ENCODE assay signal across 22 cellular contexts in genomic region chr7:1220000-1220726, GRCh38. TPM values are rescaled to one million over a fixed set of nuclear protein-coding genes. Genes with fewer than 3 reads are reported as not detected.
DNase-seq lines count a peak whose midpoint lies in the region; ATAC-seq, FAIRE-seq and TF ChIP-seq lines count a peak whose summit lies in the region.
"Had no signal": no experiment of that assay in that cellular context is flagged by ENCODE, and none has a peak within 500 bp of the region (broad histone marks: within the 10 kb centered on the region; RNA-seq: fewer than 3 reads in every experiment).

No MANE protein-coding gene starts in this region.

- no peak; the same call in 2 of the 3 replicates for ATAC-seq in K562

- H3K27me3 ChIP-seq in K562 (ENCODE audit: control insufficient read depth in 2 of 2, insufficient read depth in 2 of 2, low read length in 2 of 2) (peaks cover 38 to 58% of the 10 kb centered on the region in 2 experiments), Karpas-422 (ENCODE audit: low read length) (no peaks in the 10 kb centered on the region)

- no peak for TF ChIP-seq POLR2A in K562 (conservative IDR thresholded peaks at IDR 0.05)

- no peak overlapping the region for H2AFZ ChIP-seq in K562 (ENCODE audit: low read depth, low read length)
- H2AFZ ChIP-seq in Karpas-422 (ENCODE audit: low read length): no peak overlapping the region

- no peak for TF ChIP-seq CTCF in K562 (IDR thresholded peaks at IDR 0.05 in 2 of 3, conservative IDR thresholded peaks at IDR 0.05 in 1 of 3; ENCODE audit: insufficient read depth in 2 of 3, low read depth in 1 of 3, low read length in 3 of 3)

- H3K36me3 ChIP-seq in K562 (ENCODE audit: control insufficient read depth, insufficient read depth, low read length) (no peaks in the 10 kb centered on the region), Karpas-422 (ENCODE audit: insufficient read depth, low read length) (no peaks in the 10 kb centered on the region)

- H3K9me1 ChIP-seq in K562 (ENCODE audit: control insufficient read depth, insufficient read depth, low read length): no peaks in the 10 kb centered on the region

- TF ChIP-seq RAD21 in K562 (CRISPR knock-in tag; conservative IDR thresholded peaks at IDR 0.05 in 1 of 2, IDR thresholded peaks at IDR 0.05 in 1 of 2): no peak

- BruUV-seq in K562 (replicated peaks; lab: Mats Ljungman, UMichigan): no TSS peak

- peaks cover 6% of the 10 kb centered on the region; the same call in 1 of the 2 replicates for H4K20me1 ChIP-seq in K562 (replicated peaks; ENCODE audit: control insufficient read depth, insufficient read depth, low read length)
- H4K20me1 ChIP-seq in Karpas-422 (ENCODE audit: insufficient read depth, low read depth, low read length): no peaks in the 10 kb centered on the region; the same call in 1 of the 2 replicates

- DNase-seq in NCI-H2171 treated with DMSO at 0.1 percent for 48 hours (lab: John Stamatoyannopoulos, UW): peak; percentile 33
- no peak for DNase-seq in NCI-H2171 (lab: John Stamatoyannopoulos, UW)
- DNase-seq in H4 (ENCODE audit: low spot score): peak; percentile 22
- no peak for DNase-seq in K562 (ENCODE audit: extremely low read depth in 1 of 4, low spot score in 3 of 4)
- no peak for DNase-seq in urothelium cell line (ENCODE audit: low spot score)
- DNase-seq in cardiac septum (ENCODE audit: low spot score): no peak
- no peak for DNase-seq in Karpas-422
- DNase-seq: AML-193; Caco-2; CD4-positive, alpha-beta T cell; HCEC 1CT; HFFc6 had no signal

- intact Hi-C loops in K562 (cut with micrococcal nuclease): loop anchor here (10.0 kb wide), 1 partner anchor 145 kb away; no protein-coding TSS in a partner anchor
- intact Hi-C loops in cardiac septum (cut with DNase I): loop anchor here (10.0 kb wide), 1 partner anchor 215 kb away; no protein-coding TSS in a partner anchor

- peaks cover 3 to 17% of the 10 kb centered on the region in 2 experiments; a peak in 4 of 5 replicates for H3K4me1 ChIP-seq in K562 (replicated peaks in 1 of 2; ENCODE audit: control insufficient read depth in 2 of 2, insufficient read depth in 2 of 2, low read length in 2 of 2)
- no peaks in the 10 kb centered on the region for H3K4me1 ChIP-seq in Karpas-422 (ENCODE audit: low read length)
- H3K4me1 ChIP-seq: Caco-2 had no signal

- H3K27ac ChIP-seq in K562 (ENCODE audit: extremely low read depth, low read depth, low read length) (no peak overlapping the region), Karpas-422 (ENCODE audit: low read length) (no peak overlapping the region)
- H3K27ac ChIP-seq: 22Rv1, A549, C4-2B had no signal

- no peaks in the 10 kb centered on the region for H3K9me2 ChIP-seq in Karpas-422 (replicated peaks; ENCODE audit: insufficient read depth, low read length)

- TF ChIP-seq EP300 in K562 (IDR thresholded peaks at IDR 0.05; ENCODE audit: low read length): no peak

- H3K79me2 ChIP-seq in K562 (ENCODE audit: control insufficient read depth, insufficient read depth, low read length): no peaks in the 10 kb centered on the region
- H3K79me2 ChIP-seq in Karpas-422 (ENCODE audit: low read length): no peaks in the 10 kb centered on the region

- H3K9me3 ChIP-seq in K562 (replicated peaks; ENCODE audit: control insufficient read depth, insufficient read depth, low read depth, low read length) (no peaks in the 10 kb centered on the region), Karpas-422 (ENCODE audit: low read length) (no peaks in the 10 kb centered on the region)
- H3K9me3 ChIP-seq: A549, Caco-2 had no signal

- H3K9ac ChIP-seq in K562 (ENCODE audit: insufficient read depth in 1 of 2, low read depth in 2 of 2, low read length in 2 of 2) (no peak overlapping the region), Karpas-422 (ENCODE audit: low read length) (no peak overlapping the region)

- 8% methylated on average over 13 of the region's 13 CpGs for WGBS in K562 (ENCODE audit: insufficient coverage, low coverage, missing lambda C conversion rate)

- H3K4me3 ChIP-seq in K562 (no peak overlapping the region), Karpas-422 (ENCODE audit: low read length) (no peak overlapping the region)
- H3K4me3 ChIP-seq: A549 had no signal

- H3K4me2 ChIP-seq in K562 (ENCODE audit: insufficient read depth, low read length) (no peak overlapping the region), Karpas-422 (ENCODE audit: low read depth, low read length, poor library complexity, severe bottlenecking) (no peak overlapping the region)
- H3K4me2 ChIP-seq: A549 had no signal

- POLR2A ChIA-PET in K562 (lab: Yijun Ruan, JAX): interaction anchor here (0.5 to 0.8 kb wide), 4 partner anchors 72 to 403 kb away, joined by 3 to 5 read pairs (median 3); no protein-coding TSS in a partner anchor

- in situ Hi-C loops in K562 (cut with MboI): loop anchor here (5.0 kb wide), 1 partner anchor 257 kb away; no protein-coding TSS in a partner anchor

- no peak for FAIRE-seq in K562 (lab: Jason Lieb, UNC)
- FAIRE-seq in urothelium cell line (lab: Jason Lieb, UNC): peak; percentile 97
- FAIRE-seq: A549, D721Med, G401.6, GM12891, GM19239, H1 had no signal

- CTCF ChIA-PET in K562 (lab: Yijun Ruan, JAX; ENCODE audit: low intra/inter-chr PET ratio): no interaction called here

TF ChIP-seq in K562, 482 proteins besides CTCF, POLR2A, EP300 and RAD21:
- TF ChIP-seq ZNF140 (CRISPR knock-in tag; IDR thresholded peaks at IDR 0.05): no peak
- TF ChIP-seq CBX2 (IDR thresholded peaks at IDR 0.05; ENCODE audit: insufficient read depth, low read length, poor library complexity, severe bottlenecking): peak; percentile 92
- TF ChIP-seq PRDM10 (IDR thresholded peaks at IDR 0.05; ENCODE audit: partially characterized antibody): peak; percentile 28
- TF ChIP-seq NR2C2 (CRISPR knock-in tag; IDR thresholded peaks at IDR 0.05): no peak
- TF ChIP-seq NR2C2 (tag; IDR thresholded peaks at IDR 0.05): 0 out of 2 replicates have a peak, but pooled peaks have one; percentile 36
- peak; percentile 89 for TF ChIP-seq CBX8 (IDR thresholded peaks at IDR 0.05; ENCODE audit: borderline replicate concordance, extremely low read depth, low read depth, low read length, poor library complexity, severe bottlenecking)

RNA-seq across cellular contexts. Expression of gene UNCX, which starts 12.5 kb away (rescaled TPM):
- not detected in 2 replicates for total RNA-seq in H4 (2014; rRNA removed; shearing (Covaris generic))
- total RNA-seq in K562 (2011; cell fraction: chromatin; rRNA removed; ENCODE audit: low replicate concordance): not detected in 2 replicates
- total RNA-seq in K562 (2011; cell fraction: nucleolus; rRNA removed): not detected in 2 replicates
- total RNA-seq in K562 (2011; cell fraction: nucleoplasm; rRNA removed): not detected in 2 replicates
- total RNA-seq in K562 (2014; rRNA removed) (not detected in 2 replicates), K562 (2014; rRNA removed; fragmentation: Illumina TruSeq; extraction: Trizol) (not detected in 2 replicates), K562 (2015; rRNA removed; fragmentation: Illumina TruSeq; extraction: Trizol) (not detected in 2 replicates), K562 (2021) (not detected in 2 replicates), cardiac septum (not detected)
- polyA plus RNA-seq in K562 (2011; rRNA removed) (not detected in 2 replicates), K562 (2014; fragmentation: Illumina TruSeq; extraction: Trizol) (not detected in 2 replicates), K562 (2014; fragmentation: Nextera tagmentation; extraction: Ambion mirVana) (not detected), K562 (2014; rRNA removed) (not detected in 2 replicates)
- not detected in 2 replicates for polyA plus RNA-seq in K562 (2011; cell fraction: cytosol; rRNA removed)
- polyA plus RNA-seq in K562 (2011; cell fraction: nucleus; rRNA removed): not detected in 2 replicates
- polyA plus RNA-seq in K562 (2012): not detected in 2 replicates
- polyA minus RNA-seq in K562 (2011; rRNA and poly(A)+ RNA removed): not detected in 2 replicates
- polyA minus RNA-seq in K562 (2011; cell fraction: cytosol; rRNA and poly(A)+ RNA removed): not detected in 2 replicates
- not detected in 2 replicates for polyA minus RNA-seq in K562 (2011; cell fraction: nucleus; rRNA and poly(A)+ RNA removed)
- total RNA-seq in Karpas-422 (2014; rRNA removed; shearing (Covaris generic); ENCODE audit: low replicate concordance): not detected in 2 replicates
- total RNA-seq: Caco-2; CD4-positive, alpha-beta T cell; H1; HFFc6 had no signal
- polyA plus RNA-seq: A549, BJ, H1, IgD-negative memory B cell had no signal

Comparison
In these comparisons a context has a peak if more than half of its experiments do, and no peak if none do; other contexts are left out.
1. DNase-seq: peak in NCI-H2171 treated with DMSO at 0.1 percent for 48 hours (single experiment) and H4 (single experiment); none in NCI-H2171 (single experiment), K562 (0 of 4), urothelium cell line (single experiment), cardiac septum (single experiment) and Karpas-422 (single experiment).